18 cellular contexts compared by ENCODE assay signal in genomic region chr2:195413422-195413821, GRCh38.
"Had no signal": no experiment of that assay in that cellular context is flagged by ENCODE, and none has a peak within 500 bp of the region (broad histone marks: within the 10 kb centered on the region; RNA-seq: fewer than 3 reads in every experiment).

No MANE protein-coding gene starts in this region.

- H3K27ac Mint-ChIP-seq: activated naive CD4-positive, alpha-beta T cell treated with anti-CD3 and anti-CD28 coated beads, Interleukin-2, amount 50 U/mL, for 24 hours; stimulated activated naive CD8-positive, alpha-beta T cell treated with anti-CD3 and anti-CD28 coated beads, Interleukin-15, Interleukin-2, amounts not matched to agents 100 ng/mL and 50 ng/mL, for 24 hours; T-helper 17 cell; WTC11 had no signal

- H3K36me3 ChIP-seq: breast epithelium, esophagus muscularis mucosa, prostate gland, right lobe of liver, thoracic aorta had no signal

- H3K4me3 ChIP-seq: breast epithelium, esophagus muscularis mucosa, prostate gland, right lobe of liver, thoracic aorta had no signal

- H3K4me1 ChIP-seq: breast epithelium, esophagus muscularis mucosa, prostate gland, right lobe of liver had no signal

- H3K36me3 Mint-ChIP-seq: activated naive CD4-positive, alpha-beta T cell treated with anti-CD3 and anti-CD28 coated beads, Interleukin-2, amount 50 U/mL, for 24 hours; natural killer cell treated with Interleukin-12 subunit alpha and Interleukin-12 subunit beta and Interleukin-15 and Interleukin-18, amount 100 ng/mL, for 72 hours; WTC11 had no signal

- ATAC-seq: natural killer cell treated with Interleukin-12 subunit alpha and Interleukin-12 subunit beta and Interleukin-15 and Interleukin-18, amount 100 ng/mL, for 72 hours; right lobe of liver; T-helper 17 cell; WTC11 had no signal

- H3K4me1 Mint-ChIP-seq: T-helper 17 cell had no signal

- H3K9me3 ChIP-seq: breast epithelium, esophagus muscularis mucosa, prostate gland, right lobe of liver, thoracic aorta had no signal

- H3K27ac ChIP-seq: breast epithelium, esophagus muscularis mucosa, prostate gland, right lobe of liver, thoracic aorta had no signal

- H3K4me3 Mint-ChIP-seq: activated naive CD4-positive, alpha-beta T cell treated with anti-CD3 and anti-CD28 coated beads, Interleukin-2, amount 50 U/mL, for 24 hours; natural killer cell treated with Interleukin-12 subunit alpha and Interleukin-12 subunit beta and Interleukin-15 and Interleukin-18, amount 100 ng/mL, for 72 hours; stimulated activated naive CD8-positive, alpha-beta T cell treated with anti-CD3 and anti-CD28 coated beads, Interleukin-15, Interleukin-2, amounts not matched to agents 100 ng/mL and 50 ng/mL, for 24 hours; T-helper 17 cell; WTC11 had no signal

- H3K27me3 ChIP-seq: breast epithelium, esophagus muscularis mucosa, right lobe of liver had no signal

- DNase-seq: activated CD4-positive, alpha-beta T cell treated with anti-CD3 and anti-CD28 coated beads, Interleukin-2, amount 50 U/mL, for 1 hour; activated T-cell treated with anti-CD3 and anti-CD28 coated beads for 4 hours; amygdala; foreskin melanocyte; head of caudate nucleus; mammary epithelial cell; occipital lobe; right lobe of liver; stimulated activated CD4-positive, alpha-beta T cell treated with anti-CD3 and anti-CD28 coated beads, Interleukin-12 subunit alpha, Interleukin-12 subunit beta, amount 100 ng/mL, for 4 hours; T-helper 17 cell had no signal

- H3K27me3 Mint-ChIP-seq: activated naive CD4-positive, alpha-beta T cell treated with anti-CD3 and anti-CD28 coated beads, Interleukin-2, amount 50 U/mL, for 24 hours; natural killer cell treated with Interleukin-12 subunit alpha and Interleukin-12 subunit beta and Interleukin-15 and Interleukin-18, amount 100 ng/mL, for 72 hours; stimulated activated naive CD8-positive, alpha-beta T cell treated with anti-CD3 and anti-CD28 coated beads, Interleukin-15, Interleukin-2, amounts not matched to agents 100 ng/mL and 50 ng/mL, for 24 hours; T-helper 17 cell had no signal

- H3K9me3 Mint-ChIP-seq: activated naive CD4-positive, alpha-beta T cell treated with anti-CD3 and anti-CD28 coated beads, Interleukin-2, amount 50 U/mL, for 24 hours; natural killer cell treated with Interleukin-12 subunit alpha and Interleukin-12 subunit beta and Interleukin-15 and Interleukin-18, amount 100 ng/mL, for 72 hours; stimulated activated naive CD8-positive, alpha-beta T cell treated with anti-CD3 and anti-CD28 coated beads, Interleukin-15, Interleukin-2, amounts not matched to agents 100 ng/mL and 50 ng/mL, for 24 hours; WTC11 had no signal
